In genomic region chrX:75547783-75548182, GRCh38 we compare ENCODE assay signal across 1 cellular context.
TF ChIP-seq lines count a peak whose summit lies in the region.

No MANE protein-coding gene starts in this region.

TF ChIP-seq in HepG2, 621 proteins besides CTCF, POLR2A, EP300 and RAD21:
- TF ChIP-seq AFF4 (CRISPR knock-in tag; IDR thresholded peaks at IDR 0.05), result no peak
- no peak for TF ChIP-seq ZNF550 (CRISPR knock-in tag; IDR thresholded peaks at IDR 0.05; ENCODE audit: borderline replicate concordance)
